15 cellular contexts compared by ENCODE assay signal in genomic region chr2:10460366-10460796, GRCh38. TPM values are rescaled to one million over a fixed set of nuclear protein-coding genes. Genes with fewer than 3 reads are reported as not detected.
DNase-seq lines count a peak whose midpoint lies in the region; ATAC-seq and TF ChIP-seq lines count a peak whose summit lies in the region.
"Had no signal": no experiment of that assay in that cellular context is flagged by ENCODE, and none has a peak within 500 bp of the region (broad histone marks: within the 10 kb centered on the region; RNA-seq: fewer than 3 reads in every experiment).

No MANE protein-coding gene starts in this region.

- no peak for DNase-seq in activated CD4-positive, alpha-beta T cell treated with anti-CD3 and anti-CD28 coated beads, Interleukin-2, amount 10 ng/mL, durations not matched to agents 7 days and 5 days
- DNase-seq in activated CD4-positive, alpha-beta T cell treated with anti-CD3 and anti-CD28 coated beads, Interleukin-2, amount 50 U/mL, for 48 hours, result no peak
- DNase-seq in chondrocyte (ENCODE audit: low spot score) (peak; percentile 49), retinal pigment epithelial cell (ENCODE audit: low read depth) (no peak), H7 (no peak), GOT3 (lab: John Stamatoyannopoulos, UW) (no peak)
- DNase-seq: IMR-90, NCI-H1105 treated with DMSO at 0.1 percent for 48 hours, NCI-H187 treated with DMSO at 0.1 percent for 48 hours, NCI-H2171, NCI-H446 had no signal

- peaks cover 7% of the 10 kb centered on the region for H3K27me3 Mint-ChIP-seq in activated CD4-positive, alpha-beta T cell treated with anti-CD3 and anti-CD28 coated beads, Interleukin-2, amount 10 ng/mL, durations not matched to agents 7 days and 5 days
- peaks cover 12% of the 10 kb centered on the region for H3K27me3 Mint-ChIP-seq in chondrocyte (ENCODE audit: low read depth)

- H3K4me3 ChIP-seq in retinal pigment epithelial cell (ENCODE audit: low read length), result no peak overlapping the region
- no peak overlapping the region for H3K4me3 ChIP-seq in H7 (ENCODE audit: insufficient read depth, low read depth, low read length)
- H3K4me3 ChIP-seq: BLaER1, SK-N-MC had no signal

- TF ChIP-seq CTCF in chondrocyte (IDR thresholded peaks at IDR 0.05), result no peak
- peak; percentile 6 for TF ChIP-seq CTCF in retinal pigment epithelial cell (conservative IDR thresholded peaks at IDR 0.05; ENCODE audit: low read depth, low read length)

- H3K27me3 ChIP-seq in H7 (ENCODE audit: control insufficient read depth, insufficient read depth, low read length), result no peaks in the 10 kb centered on the region
- H3K27me3 ChIP-seq: BLaER1 had no signal

- CTCF ChIA-PET in activated CD4-positive, alpha-beta T cell treated with anti-CD3 and anti-CD28 coated beads, Interleukin-2, amount 10 ng/mL, durations not matched to agents 7 days and 5 days (lab: Charles Lee), result interaction anchor here (1.2 kb wide), 1 partner anchor 179 kb away, joined by 4 read pairs; no protein-coding TSS in a partner anchor

- no peaks in the 10 kb centered on the region for H3K4me1 Mint-ChIP-seq in activated CD4-positive, alpha-beta T cell treated with anti-CD3 and anti-CD28 coated beads, Interleukin-2, amount 10 ng/mL, durations not matched to agents 7 days and 5 days
- peaks cover 8% of the 10 kb centered on the region for H3K4me1 Mint-ChIP-seq in chondrocyte (ENCODE audit: low read depth)

- H3K9me3 Mint-ChIP-seq in activated CD4-positive, alpha-beta T cell treated with anti-CD3 and anti-CD28 coated beads, Interleukin-2, amount 10 ng/mL, durations not matched to agents 7 days and 5 days, result no peaks in the 10 kb centered on the region
- H3K9me3 Mint-ChIP-seq in chondrocyte (ENCODE audit: low read depth), result no peaks in the 10 kb centered on the region

- H3K36me3 ChIP-seq in KOPT-K1 (ENCODE audit: insufficient read depth, low read length) (no peaks in the 10 kb centered on the region), H7 (replicated peaks; ENCODE audit: control insufficient read depth, insufficient read depth, low read length) (no peaks in the 10 kb centered on the region)
- H3K36me3 ChIP-seq: BLaER1 had no signal

- no peaks in the 10 kb centered on the region for H3K36me3 Mint-ChIP-seq in activated CD4-positive, alpha-beta T cell treated with anti-CD3 and anti-CD28 coated beads, Interleukin-2, amount 10 ng/mL, durations not matched to agents 7 days and 5 days (ENCODE audit: low read depth)
- no peaks in the 10 kb centered on the region for H3K36me3 Mint-ChIP-seq in chondrocyte (ENCODE audit: low read depth)

- POLR2A ChIA-PET in activated CD4-positive, alpha-beta T cell treated with anti-CD3 and anti-CD28 coated beads, Interleukin-2, amount 10 ng/mL, durations not matched to agents 7 days and 5 days (lab: Charles Lee), result no interaction called here

- no peaks in the 10 kb centered on the region for H3K9me3 ChIP-seq in KOPT-K1 (ENCODE audit: insufficient read depth, low read length, poor library complexity, severe bottlenecking)
- H3K9me3 ChIP-seq: BLaER1 had no signal

- peak overlapping the region; percentile 47 for H3K27ac ChIP-seq in KOPT-K1 (ENCODE audit: low read depth, low read length, poor library complexity, severe bottlenecking)
- H3K27ac ChIP-seq: BLaER1, SK-N-MC had no signal

- no peak overlapping the region for H3K4me3 Mint-ChIP-seq in activated CD4-positive, alpha-beta T cell treated with anti-CD3 and anti-CD28 coated beads, Interleukin-2, amount 10 ng/mL, durations not matched to agents 7 days and 5 days
- no peak overlapping the region for H3K4me3 Mint-ChIP-seq in chondrocyte (ENCODE audit: unreplicated experiment)

- peak overlapping the region; percentile 25 for H3K27ac Mint-ChIP-seq in activated CD4-positive, alpha-beta T cell treated with anti-CD3 and anti-CD28 coated beads, Interleukin-2, amount 10 ng/mL, durations not matched to agents 7 days and 5 days
- H3K27ac Mint-ChIP-seq in chondrocyte (ENCODE audit: unreplicated experiment), result no peak overlapping the region

- ATAC-seq in HG02642 (IDR thresholded peaks at IDR 0.05; ENCODE audit: poor library complexity, unreplicated experiment), result no peak

RNA-seq across cellular contexts. Expression of gene ODC1, which starts 12.3 kb away (rescaled TPM):
- total RNA-seq in activated CD4-positive, alpha-beta T cell treated with anti-CD3 and anti-CD28 coated beads, Interleukin-2, amount 10 ng/mL, durations not matched to agents 7 days and 5 days, result 10 to 100 TPM; 47.1 to 50.3 TPM
- total RNA-seq in chondrocyte, result 44.4 to 65.3 TPM (median 61.6 TPM) in 3 replicates
- total RNA-seq in H7 (2014; rRNA removed; shearing (Covaris generic)), result 95.6 and 175 TPM in 2 replicates
